1 cellular context compared by ENCODE assay signal in the genomic region with DNA sequence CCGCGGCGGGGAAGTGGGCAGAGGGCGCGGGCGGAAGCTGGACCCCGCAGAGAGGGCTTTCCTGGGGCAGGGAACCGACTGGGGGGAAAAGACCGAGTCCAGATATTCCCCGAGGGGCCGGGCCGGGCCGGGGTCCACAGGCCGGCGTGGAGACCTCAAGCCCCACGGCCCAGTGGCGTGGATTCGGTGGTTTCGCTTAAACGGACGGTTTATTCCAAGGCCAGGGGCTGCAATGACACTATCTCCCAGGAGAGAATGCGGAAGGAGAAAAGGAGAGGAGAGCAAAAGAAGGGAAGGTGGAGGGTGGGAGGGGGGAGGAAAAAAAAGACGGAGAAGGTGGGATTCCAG.
TF ChIP-seq lines count a peak whose summit lies in the region.

No MANE protein-coding gene starts in this region.

TF ChIP-seq in IMR-90, 13 proteins besides CTCF, POLR2A, EP300 and RAD21:
- TF ChIP-seq, protein P1, sequence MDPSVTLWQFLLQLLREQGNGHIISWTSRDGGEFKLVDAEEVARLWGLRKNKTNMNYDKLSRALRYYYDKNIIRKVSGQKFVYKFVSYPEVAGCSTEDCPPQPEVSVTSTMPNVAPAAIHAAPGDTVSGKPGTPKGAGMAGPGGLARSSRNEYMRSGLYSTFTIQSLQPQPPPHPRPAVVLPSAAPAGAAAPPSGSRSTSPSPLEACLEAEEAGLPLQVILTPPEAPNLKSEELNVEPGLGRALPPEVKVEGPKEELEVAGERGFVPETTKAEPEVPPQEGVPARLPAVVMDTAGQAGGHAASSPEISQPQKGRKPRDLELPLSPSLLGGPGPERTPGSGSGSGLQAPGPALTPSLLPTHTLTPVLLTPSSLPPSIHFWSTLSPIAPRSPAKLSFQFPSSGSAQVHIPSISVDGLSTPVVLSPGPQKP (IDR thresholded peaks at IDR 0.05; ENCODE audit: borderline replicate concordance, low read depth, low read length) = no peak
- TF ChIP-seq FOS (IDR thresholded peaks at IDR 0.05; ENCODE audit: low read depth, low read length) = no peak
- no peak for TF ChIP-seq NFE2L2 (IDR thresholded peaks at IDR 0.05; ENCODE audit: low read depth, low read length)
- no peak for TF ChIP-seq RFX5 (IDR thresholded peaks at IDR 0.05; ENCODE audit: low read depth, low read length)
- no peak for TF ChIP-seq MXI1 (IDR thresholded peaks at IDR 0.05; ENCODE audit: borderline replicate concordance, low read depth, low read length)
- no peak for TF ChIP-seq SMC3 (IDR thresholded peaks at IDR 0.05; ENCODE audit: low read depth, low read length)
- TF ChIP-seq, protein P2, sequence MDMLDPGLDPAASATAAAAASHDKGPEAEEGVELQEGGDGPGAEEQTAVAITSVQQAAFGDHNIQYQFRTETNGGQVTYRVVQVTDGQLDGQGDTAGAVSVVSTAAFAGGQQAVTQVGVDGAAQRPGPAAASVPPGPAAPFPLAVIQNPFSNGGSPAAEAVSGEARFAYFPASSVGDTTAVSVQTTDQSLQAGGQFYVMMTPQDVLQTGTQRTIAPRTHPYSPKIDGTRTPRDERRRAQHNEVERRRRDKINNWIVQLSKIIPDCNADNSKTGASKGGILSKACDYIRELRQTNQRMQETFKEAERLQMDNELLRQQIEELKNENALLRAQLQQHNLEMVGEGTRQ (IDR thresholded peaks at IDR 0.05; ENCODE audit: low read depth, low read length) = no peak
- no peak for TF ChIP-seq CHD1 (IDR thresholded peaks at IDR 0.05; ENCODE audit: low read depth, low read length)
- no peak for TF ChIP-seq BHLHE40 (IDR thresholded peaks at IDR 0.05; ENCODE audit: low read depth, low read length)
- no peak for TF ChIP-seq MAZ (IDR thresholded peaks at IDR 0.05; ENCODE audit: borderline replicate concordance, low read depth, low read length)
- no peak for TF ChIP-seq RCOR1 (IDR thresholded peaks at IDR 0.05; ENCODE audit: insufficient replicate concordance, low read length)
